In genomic region chr19:49474545-49474930, GRCh38 we compare ENCODE assay signal across 8 cellular contexts. TPM values are rescaled to one million over a fixed set of nuclear protein-coding genes. Genes with fewer than 3 reads are reported as not detected.
DNase-seq lines count a peak whose midpoint lies in the region; ATAC-seq and TF ChIP-seq lines count a peak whose summit lies in the region.

No MANE protein-coding gene starts in this region.

- H3K27me3 ChIP-seq in SJSA1 (replicated peaks): no peaks in the 10 kb centered on the region
- H3K27me3 ChIP-seq in esophagus squamous epithelium: no peaks in the 10 kb centered on the region
- no peaks in the 10 kb centered on the region for H3K27me3 ChIP-seq in sigmoid colon

- H3K9me3 ChIP-seq in SJSA1 (replicated peaks) (no peaks in the 10 kb centered on the region), esophagus squamous epithelium (no peaks in the 10 kb centered on the region), sigmoid colon (no peaks in the 10 kb centered on the region)

- no peak for DNase-seq in SJSA1 (ENCODE audit: low read depth in 1 of 2, low spot score in 2 of 2)
- no peak for DNase-seq in esophagus squamous epithelium (lab: John Stamatoyannopoulos, UW)
- DNase-seq in sigmoid colon: no peak

- TF ChIP-seq CTCF in esophagus squamous epithelium (IDR thresholded peaks at IDR 0.05) (no peak), sigmoid colon (IDR thresholded peaks at IDR 0.05) (no peak)

- 12 to 14% methylated on average over 7 to 10 of the region's 11 CpGs for WGBS in esophagus squamous epithelium, 2 donors
- 12 to 19% methylated on average over 11 of the region's 11 CpGs for WGBS in sigmoid colon, 2 donors

- TF ChIP-seq EP300 in sigmoid colon (IDR thresholded peaks at IDR 0.05): no peak

- H3K27ac ChIP-seq in SJSA1 (0 out of 2 replicates have a peak overlapping the region, but pooled peaks have one; percentile 41), esophagus squamous epithelium (peak overlapping the region; percentile 91 to 95 (median 92)), sigmoid colon (peak overlapping the region; percentile 77 to 84 (median 80))

- H3K4me1 ChIP-seq in SJSA1 (replicated peaks): peaks cover 4% of the 10 kb centered on the region
- H3K4me1 ChIP-seq in esophagus squamous epithelium: peaks cover 5 to 59% (median 27%) of the 10 kb centered on the region in 3 donors
- peaks cover 0 to 27% (median 16%) of the 10 kb centered on the region in 4 donors for H3K4me1 ChIP-seq in sigmoid colon

- H3K4me3 ChIP-seq in GM08714 (ENCODE audit: low read length) (peak overlapping the region; percentile 51; the same call in 1 of the 2 replicates), SJSA1 (peak overlapping the region; percentile 53), esophagus squamous epithelium (peak overlapping the region; percentile 82 to 90 (median 86)), sigmoid colon (peak overlapping the region; percentile 56 to 83 (median 71))

- TF ChIP-seq POLR2A in esophagus squamous epithelium (IDR thresholded peaks at IDR 0.05): no peak
- TF ChIP-seq POLR2A in sigmoid colon (IDR thresholded peaks at IDR 0.05): no peak

- intact Hi-C loops in esophagus squamous epithelium (cut with DNase I): no loop called here
- intact Hi-C loops in sigmoid colon (cut with DNase I): loop anchor here (10.0 kb wide), 1 partner anchor 840 kb away; the partner anchor contains the start of gene DBP

- peaks cover 5% of the 10 kb centered on the region for H3K36me3 ChIP-seq in SJSA1
- no peaks in the 10 kb centered on the region for H3K36me3 ChIP-seq in esophagus squamous epithelium
- peaks cover 0 to 5% (median 0%) of the 10 kb centered on the region in 4 donors for H3K36me3 ChIP-seq in sigmoid colon

- ATAC-seq in GM21526 (IDR thresholded peaks at IDR 0.05; ENCODE audit: low FRiP score, unreplicated experiment) (no peak), GM21737 (IDR thresholded peaks at IDR 0.05; ENCODE audit: unreplicated experiment) (no peak), GM18868 (IDR thresholded peaks at IDR 0.05; ENCODE audit: unreplicated experiment) (no peak), GM18861 (IDR thresholded peaks at IDR 0.05; ENCODE audit: unreplicated experiment) (no peak)

RNA-seq across cellular contexts. Expression of gene FLT3LG, which starts 0.5 kb away (rescaled TPM):
- 0.95 TPM in 1 of 2 replicates, not detected in the other for total RNA-seq in SJSA1 (2014; rRNA removed; shearing (Covaris generic))
- 1 to 10 TPM in 3 of 4 donors, under 1 TPM in 1; 0.75 to 4.2 (median 2.7) TPM for total RNA-seq in esophagus squamous epithelium
- 10 to 100 TPM in 1 of 4 donors, 1 to 10 TPM in 3; 4.6 to 11.1 (median 6.1) TPM for total RNA-seq in sigmoid colon
- polyA plus RNA-seq in sigmoid colon: 10 to 100 TPM in 2 of 3 donors, 1 to 10 TPM in 1; 2.1 to 18.6 (median 14.9) TPM

RNA-seq across cellular contexts. Expression of gene RPL13A, which starts 12.9 kb away (rescaled TPM):
- 1,714 and 2,572 TPM in 2 replicates for total RNA-seq in SJSA1 (2014; rRNA removed; shearing (Covaris generic))
- total RNA-seq in esophagus squamous epithelium (1,000 to 10,000 TPM; 1,642 to 4,119 (median 2,165) TPM), sigmoid colon (1,000 to 10,000 TPM; 2,552 to 5,599 (median 4,191) TPM)
- polyA plus RNA-seq in sigmoid colon: 1,000 to 10,000 TPM; 4,070 to 6,094 (median 4,207) TPM

RNA-seq across cellular contexts. Expression of gene ALDH16A1, which starts 21.5 kb away (rescaled TPM):
- 37.5 and 52.9 TPM in 2 replicates for total RNA-seq in SJSA1 (2014; rRNA removed; shearing (Covaris generic))
- total RNA-seq in esophagus squamous epithelium (10 to 100 TPM; 35.9 to 56.5 (median 39.0) TPM), sigmoid colon (10 to 100 TPM; 14.1 to 25.3 (median 18.1) TPM)
- polyA plus RNA-seq in sigmoid colon: 10 to 100 TPM; 14.3 to 44.2 (median 18.0) TPM

RNA-seq across cellular contexts. Expression of gene RPS11, which starts 21.7 kb away (rescaled TPM):
- total RNA-seq in SJSA1 (2014; rRNA removed; shearing (Covaris generic)): 2,318 and 2,803 TPM in 2 replicates
- 1,000 to 10,000 TPM; 2,317 to 5,784 (median 3,336) TPM for total RNA-seq in esophagus squamous epithelium
- total RNA-seq in sigmoid colon: 1,000 to 10,000 TPM; 3,843 to 9,166 (median 6,008) TPM
- polyA plus RNA-seq in sigmoid colon: 1,000 to 10,000 TPM; 4,449 to 8,009 (median 5,043) TPM

RNA-seq across cellular contexts. Expression of gene PIH1D1, which starts 22.9 kb away (rescaled TPM):
- 78.2 and 111 TPM in 2 replicates for total RNA-seq in SJSA1 (2014; rRNA removed; shearing (Covaris generic))
- total RNA-seq in esophagus squamous epithelium (10 to 100 TPM; 54.4 to 91.2 (median 67.2) TPM), sigmoid colon (10 to 100 TPM; 62.9 to 99.6 (median 81.4) TPM)
- polyA plus RNA-seq in sigmoid colon: 100 to 1,000 TPM in 1 of 3 donors, 10 to 100 TPM in 2; 63.6 to 105 (median 65.5) TPM

Comparison
In these comparisons a context has a peak if more than half of its experiments do, and no peak if none do; other contexts are left out.
1. H3K27ac ChIP-seq: peak in every context shown above with its lines; median percentile 92 in esophagus squamous epithelium; 80 in sigmoid colon; 41 in SJSA1.